ENCODE assay signal across 1 cellular context in genomic region chr11:60477035-60477445, GRCh38.
A peak's percentile ranks its signal among the peaks of the same experiment; 100 is the strongest.
TF ChIP-seq lines count a peak whose summit lies in the region.

No MANE protein-coding gene starts in this region.

TF ChIP-seq in GM12878, 131 proteins besides CTCF, POLR2A, EP300 and RAD21 (continued from another document):
- TF ChIP-seq, protein P1, sequence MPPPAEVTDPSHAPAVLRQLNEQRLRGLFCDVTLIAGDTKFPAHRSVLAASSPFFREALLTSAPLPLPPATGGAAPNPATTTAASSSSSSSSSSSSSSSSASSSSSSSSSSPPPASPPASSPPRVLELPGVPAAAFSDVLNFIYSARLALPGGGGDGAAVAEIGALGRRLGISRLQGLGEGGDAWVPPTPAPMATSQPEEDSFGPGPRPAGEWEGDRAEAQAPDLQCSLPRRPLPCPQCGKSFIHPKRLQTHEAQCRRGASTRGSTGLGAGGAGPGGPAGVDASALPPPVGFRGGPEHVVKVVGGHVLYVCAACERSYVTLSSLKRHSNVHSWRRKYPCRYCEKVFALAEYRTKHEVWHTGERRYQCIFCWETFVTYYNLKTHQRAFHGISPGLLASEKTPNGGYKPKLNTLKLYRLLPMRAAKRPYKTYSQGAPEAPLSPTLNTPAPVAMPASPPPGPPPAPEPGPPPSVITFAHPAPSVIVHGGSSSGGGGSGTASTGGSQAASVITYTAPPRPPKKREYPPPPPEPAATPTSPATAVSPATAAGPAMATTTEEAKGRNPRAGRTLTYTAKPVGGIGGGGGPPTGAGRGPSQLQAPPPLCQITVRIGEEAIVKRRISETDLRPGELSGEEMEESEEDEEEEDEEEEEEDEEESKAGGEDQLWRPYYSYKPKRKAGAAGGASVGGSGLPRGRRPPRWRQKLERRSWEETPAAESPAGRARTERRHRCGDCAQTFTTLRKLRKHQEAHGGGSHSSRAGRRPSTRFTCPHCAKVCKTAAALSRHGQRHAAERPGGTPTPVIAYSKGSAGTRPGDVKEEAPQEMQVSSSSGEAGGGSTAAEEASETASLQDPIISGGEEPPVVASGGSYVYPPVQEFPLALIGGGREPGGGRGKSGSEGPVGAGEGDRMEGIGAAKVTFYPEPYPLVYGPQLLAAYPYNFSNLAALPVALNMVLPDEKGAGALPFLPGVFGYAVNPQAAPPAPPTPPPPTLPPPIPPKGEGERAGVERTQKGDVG (CRISPR knock-in tag; IDR thresholded peaks at IDR 0.05) = no peak
- TF ChIP-seq SMC3 (IDR thresholded peaks at IDR 0.05; ENCODE audit: borderline replicate concordance, low read length) (no peak), MYC (IDR thresholded peaks at IDR 0.05; ENCODE audit: insufficient read depth, insufficient read length, insufficient replicate concordance, low read length, severe bottlenecking) (no peak), ZNF622 (IDR thresholded peaks at IDR 0.05) (no peak), MLLT1 (IDR thresholded peaks at IDR 0.05) (no peak), RELA (IDR thresholded peaks at IDR 0.05; ENCODE audit: borderline replicate concordance, partially characterized antibody) (no peak), TCF12 (IDR thresholded peaks at IDR 0.05; ENCODE audit: low read depth, low read length) (peak; percentile 94), TCF7 (IDR thresholded peaks at IDR 0.05; ENCODE audit: borderline replicate concordance) (peak; percentile 84), DPF2 (IDR thresholded peaks at IDR 0.05) (no peak)
